ENCODE assay signal across 1 cellular context in genomic region chr7:99201027-99201426, GRCh38.
TF ChIP-seq lines count a peak whose summit lies in the region.

No MANE protein-coding gene starts in this region.

TF ChIP-seq in A549, 52 proteins besides CTCF, POLR2A, EP300 and RAD21 (continued from another document):
- TF ChIP-seq REST (IDR thresholded peaks at IDR 0.05) (no peak), JUNB (IDR thresholded peaks at IDR 0.05) (peak; percentile 90), ZSCAN20 (CRISPR knock-in tag; IDR thresholded peaks at IDR 0.05) (no peak), BHLHE40 (IDR thresholded peaks at IDR 0.05; ENCODE audit: low read depth, low read length) (no peak), ELK1 (IDR thresholded peaks at IDR 0.05; ENCODE audit: low read depth, low read length) (no peak), RFX5 (IDR thresholded peaks at IDR 0.05) (no peak), HEYL (CRISPR knock-in tag; IDR thresholded peaks at IDR 0.05) (no peak), CEBPB (IDR thresholded peaks at IDR 0.05) (peak; percentile 88 to 97), FOXS1 (CRISPR knock-in tag; IDR thresholded peaks at IDR 0.05) (no peak; the same call in 1 of the 2 replicates), NPAS2 (CRISPR knock-in tag; IDR thresholded peaks at IDR 0.05; ENCODE audit: borderline replicate concordance) (no peak), FOSB (CRISPR knock-in tag; IDR thresholded peaks at IDR 0.05) (no peak), MYC (IDR thresholded peaks at IDR 0.05; ENCODE audit: borderline replicate concordance, low read length) (no peak), KDM5A (IDR thresholded peaks at IDR 0.05) (no peak), POLR2AphosphoS2 (conservative IDR thresholded peaks at IDR 0.05; ENCODE audit: low read length) (no peak), ZNF302 (CRISPR knock-in tag; IDR thresholded peaks at IDR 0.05) (no peak), CBX8 (IDR thresholded peaks at IDR 0.05) (no peak), CHD4 (IDR thresholded peaks at IDR 0.05; ENCODE audit: borderline replicate concordance) (no peak), CHD2 (IDR thresholded peaks at IDR 0.05; ENCODE audit: low read length, partially characterized antibody) (no peak), SMC3 (IDR thresholded peaks at IDR 0.05) (peak; percentile 31; the same call in 1 of the 3 replicates), RNF2 (IDR thresholded peaks at IDR 0.05; ENCODE audit: borderline replicate concordance, low read depth) (no peak), SREBF2 (IDR thresholded peaks at IDR 0.05) (no peak), NR3C1 (IDR thresholded peaks at IDR 0.05) (no peak), RCOR1 (IDR thresholded peaks at IDR 0.05; ENCODE audit: low read depth, low read length) (no peak), EHF (CRISPR knock-in tag; IDR thresholded peaks at IDR 0.05) (no peak), GATA3 (IDR thresholded peaks at IDR 0.05; ENCODE audit: borderline replicate concordance) (peak; percentile 58; the same call in 1 of the 2 replicates), HOXA7 (CRISPR knock-in tag; IDR thresholded peaks at IDR 0.05) (no peak), EHMT2 (IDR thresholded peaks at IDR 0.05; ENCODE audit: low read depth) (no peak)
- TF ChIP-seq, protein P1, sequence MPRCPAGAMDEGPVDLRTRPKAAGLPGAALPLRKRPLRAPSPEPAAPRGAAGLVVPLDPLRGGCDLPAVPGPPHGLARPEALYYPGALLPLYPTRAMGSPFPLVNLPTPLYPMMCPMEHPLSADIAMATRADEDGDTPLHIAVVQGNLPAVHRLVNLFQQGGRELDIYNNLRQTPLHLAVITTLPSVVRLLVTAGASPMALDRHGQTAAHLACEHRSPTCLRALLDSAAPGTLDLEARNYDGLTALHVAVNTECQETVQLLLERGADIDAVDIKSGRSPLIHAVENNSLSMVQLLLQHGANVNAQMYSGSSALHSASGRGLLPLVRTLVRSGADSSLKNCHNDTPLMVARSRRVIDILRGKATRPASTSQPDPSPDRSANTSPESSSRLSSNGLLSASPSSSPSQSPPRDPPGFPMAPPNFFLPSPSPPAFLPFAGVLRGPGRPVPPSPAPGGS (IDR thresholded peaks at IDR 0.05), result no peak
- TF ChIP-seq, protein P2, sequence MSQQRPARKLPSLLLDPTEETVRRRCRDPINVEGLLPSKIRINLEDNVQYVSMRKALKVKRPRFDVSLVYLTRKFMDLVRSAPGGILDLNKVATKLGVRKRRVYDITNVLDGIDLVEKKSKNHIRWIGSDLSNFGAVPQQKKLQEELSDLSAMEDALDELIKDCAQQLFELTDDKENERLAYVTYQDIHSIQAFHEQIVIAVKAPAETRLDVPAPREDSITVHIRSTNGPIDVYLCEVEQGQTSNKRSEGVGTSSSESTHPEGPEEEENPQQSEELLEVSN (IDR thresholded peaks at IDR 0.05; ENCODE audit: borderline replicate concordance, low read depth), result no peak
- TF ChIP-seq, protein P3, sequence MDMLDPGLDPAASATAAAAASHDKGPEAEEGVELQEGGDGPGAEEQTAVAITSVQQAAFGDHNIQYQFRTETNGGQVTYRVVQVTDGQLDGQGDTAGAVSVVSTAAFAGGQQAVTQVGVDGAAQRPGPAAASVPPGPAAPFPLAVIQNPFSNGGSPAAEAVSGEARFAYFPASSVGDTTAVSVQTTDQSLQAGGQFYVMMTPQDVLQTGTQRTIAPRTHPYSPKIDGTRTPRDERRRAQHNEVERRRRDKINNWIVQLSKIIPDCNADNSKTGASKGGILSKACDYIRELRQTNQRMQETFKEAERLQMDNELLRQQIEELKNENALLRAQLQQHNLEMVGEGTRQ (IDR thresholded peaks at IDR 0.05), result no peak
- TF ChIP-seq, protein P4, sequence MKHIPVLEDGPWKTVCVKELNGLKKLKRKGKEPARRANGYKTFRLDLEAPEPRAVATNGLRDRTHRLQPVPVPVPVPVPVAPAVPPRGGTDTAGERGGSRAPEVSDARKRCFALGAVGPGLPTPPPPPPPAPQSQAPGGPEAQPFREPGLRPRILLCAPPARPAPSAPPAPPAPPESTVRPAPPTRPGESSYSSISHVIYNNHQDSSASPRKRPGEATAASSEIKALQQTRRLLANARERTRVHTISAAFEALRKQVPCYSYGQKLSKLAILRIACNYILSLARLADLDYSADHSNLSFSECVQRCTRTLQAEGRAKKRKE (CRISPR knock-in tag; IDR thresholded peaks at IDR 0.05; ENCODE audit: low read depth), result no peak
TF ChIP-seq in A549: peak in this region for 8.
